In the genomic region with DNA sequence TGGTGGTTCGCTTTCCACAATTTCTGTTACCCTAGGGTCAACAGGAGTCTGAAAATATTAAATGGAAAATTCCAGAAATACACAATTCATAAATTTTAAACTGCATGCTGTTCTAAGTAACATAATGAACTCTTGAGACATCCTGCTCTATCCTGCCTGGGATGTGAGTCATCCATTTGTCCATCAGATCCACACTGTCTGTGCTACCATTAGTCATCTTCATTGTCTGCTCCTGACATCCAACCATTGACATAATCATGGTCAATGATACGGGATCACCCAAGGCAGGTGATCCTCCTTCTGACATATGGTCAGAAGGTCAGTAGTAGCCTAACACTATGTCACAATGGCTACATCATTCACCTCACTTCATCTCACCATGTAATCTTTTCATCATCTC, we compare ENCODE assay signal across 17 cellular contexts.
A peak's percentile ranks its signal among the peaks of the same experiment; 100 is the strongest.
DNase-seq lines count a peak whose midpoint lies in the region; ATAC-seq and TF ChIP-seq lines count a peak whose summit lies in the region.
"Had no signal": no experiment of that assay in that cellular context is flagged by ENCODE, and none has a peak within 500 bp of the region (broad histone marks: within the 10 kb centered on the region; RNA-seq: fewer than 3 reads in every experiment).

No MANE protein-coding gene starts in this region.

- H3K4me3 Mint-ChIP-seq in neural crest cell: no peak overlapping the region
- H3K4me3 Mint-ChIP-seq: CD8-positive, alpha-beta memory T cell; dendritic cell treated with granulocyte-macrophage colony-stimulating factor and Interleukin-4, amounts not matched to agents 40 ng/mL and 50 ng/mL, for 4 days; IgD-negative memory B cell; stimulated activated naive CD8-positive, alpha-beta T cell treated with anti-CD3 and anti-CD28 coated beads, Interleukin-15, amount 100 ng/mL, for 72 hours had no signal

- H3K9me3 ChIP-seq in lower lobe of right lung: no peaks in the 10 kb centered on the region
- H3K9me3 ChIP-seq: esophagus squamous epithelium, SJSA1 had no signal

- peaks cover 6% of the 10 kb centered on the region for H3K9me3 Mint-ChIP-seq in neural crest cell

- no peak for ATAC-seq in GM21526 (IDR thresholded peaks at IDR 0.05; ENCODE audit: low FRiP score, unreplicated experiment)
- no peak for ATAC-seq in HG02973 (IDR thresholded peaks at IDR 0.05; ENCODE audit: unreplicated experiment)
- no peak for ATAC-seq in lower lobe of right lung
- ATAC-seq: stimulated activated naive CD8-positive, alpha-beta T cell treated with anti-CD3 and anti-CD28 coated beads, Interleukin-15, amount 100 ng/mL, for 72 hours had no signal

- no peaks in the 10 kb centered on the region for H3K4me1 ChIP-seq in lower lobe of right lung
- H3K4me1 ChIP-seq: esophagus squamous epithelium, SJSA1 had no signal

- no peak for TF ChIP-seq CTCF in neural crest cell (conservative IDR thresholded peaks at IDR 0.05)
- TF ChIP-seq CTCF in lower lobe of right lung (IDR thresholded peaks at IDR 0.05): no peak

- no peaks in the 10 kb centered on the region for H3K27me3 ChIP-seq in lower lobe of right lung (ENCODE audit: low read depth)

- intact Hi-C loops in lower lobe of right lung (cut with DNase I): no loop called here

- H3K27me3 Mint-ChIP-seq in neural crest cell (ENCODE audit: low read depth): peaks cover 12% of the 10 kb centered on the region
- H3K27me3 Mint-ChIP-seq: dendritic cell treated with granulocyte-macrophage colony-stimulating factor and Interleukin-4, amounts not matched to agents 40 ng/mL and 50 ng/mL, for 4 days; IgD-negative memory B cell had no signal

- peak; percentile 74 for DNase-seq in DMS53 treated with DMSO at 0.1 percent for 48 hours (lab: John Stamatoyannopoulos, UW; ENCODE audit: unreplicated experiment)
- peak; percentile 79 for DNase-seq in epithelial cell of prostate (ENCODE audit: low read depth, low spot score)
- no peak for DNase-seq in neural crest cell (ENCODE audit: low read depth, low spot score)
- DNase-seq in NK-92 treated with Interleukin-12 subunit alpha and Interleukin-12 subunit beta, amount 100 ng/mL, for 24 hours (lab: John Stamatoyannopoulos, UW): no peak
- DNase-seq in lower lobe of right lung: no peak
- DNase-seq: CD8-positive, alpha-beta memory T cell; esophagus squamous epithelium; islet precursor cell; NCI-H2081; NCI-H510A treated with DMSO at 0.1 percent for 48 hours; stimulated activated naive CD8-positive, alpha-beta T cell treated with anti-CD3 and anti-CD28 coated beads, Interleukin-15, amount 100 ng/mL, for 72 hours had no signal

- H3K27ac ChIP-seq in epithelial cell of prostate (peak overlapping the region; percentile 36), lower lobe of right lung (no peak overlapping the region)
- H3K27ac ChIP-seq: esophagus squamous epithelium, SJSA1 had no signal

- H3K36me3 ChIP-seq in lower lobe of right lung: no peaks in the 10 kb centered on the region
- H3K36me3 ChIP-seq: esophagus squamous epithelium, SJSA1 had no signal

- no peak overlapping the region for H3K4me3 ChIP-seq in lower lobe of right lung
- H3K4me3 ChIP-seq: esophagus squamous epithelium, SJSA1 had no signal

- H3K36me3 Mint-ChIP-seq in neural crest cell (ENCODE audit: low read depth): peaks cover 2% of the 10 kb centered on the region
- H3K36me3 Mint-ChIP-seq: CD8-positive, alpha-beta memory T cell had no signal

- no peaks in the 10 kb centered on the region for H3K4me1 Mint-ChIP-seq in neural crest cell
- H3K4me1 Mint-ChIP-seq: CD8-positive, alpha-beta memory T cell; IgD-negative memory B cell; stimulated activated naive CD8-positive, alpha-beta T cell treated with anti-CD3 and anti-CD28 coated beads, Interleukin-15, amount 100 ng/mL, for 72 hours had no signal

- H3K27ac Mint-ChIP-seq in neural crest cell (ENCODE audit: unreplicated experiment): peak overlapping the region; percentile 3
- H3K27ac Mint-ChIP-seq: CD8-positive, alpha-beta memory T cell; dendritic cell treated with granulocyte-macrophage colony-stimulating factor and Interleukin-4, amounts not matched to agents 40 ng/mL and 50 ng/mL, for 4 days; IgD-negative memory B cell; stimulated activated naive CD8-positive, alpha-beta T cell treated with anti-CD3 and anti-CD28 coated beads, Interleukin-15, amount 100 ng/mL, for 72 hours had no signal

TF ChIP-seq in PFSK-1, 5 proteins besides CTCF, POLR2A, EP300 and RAD21:
- TF ChIP-seq, protein P1, sequence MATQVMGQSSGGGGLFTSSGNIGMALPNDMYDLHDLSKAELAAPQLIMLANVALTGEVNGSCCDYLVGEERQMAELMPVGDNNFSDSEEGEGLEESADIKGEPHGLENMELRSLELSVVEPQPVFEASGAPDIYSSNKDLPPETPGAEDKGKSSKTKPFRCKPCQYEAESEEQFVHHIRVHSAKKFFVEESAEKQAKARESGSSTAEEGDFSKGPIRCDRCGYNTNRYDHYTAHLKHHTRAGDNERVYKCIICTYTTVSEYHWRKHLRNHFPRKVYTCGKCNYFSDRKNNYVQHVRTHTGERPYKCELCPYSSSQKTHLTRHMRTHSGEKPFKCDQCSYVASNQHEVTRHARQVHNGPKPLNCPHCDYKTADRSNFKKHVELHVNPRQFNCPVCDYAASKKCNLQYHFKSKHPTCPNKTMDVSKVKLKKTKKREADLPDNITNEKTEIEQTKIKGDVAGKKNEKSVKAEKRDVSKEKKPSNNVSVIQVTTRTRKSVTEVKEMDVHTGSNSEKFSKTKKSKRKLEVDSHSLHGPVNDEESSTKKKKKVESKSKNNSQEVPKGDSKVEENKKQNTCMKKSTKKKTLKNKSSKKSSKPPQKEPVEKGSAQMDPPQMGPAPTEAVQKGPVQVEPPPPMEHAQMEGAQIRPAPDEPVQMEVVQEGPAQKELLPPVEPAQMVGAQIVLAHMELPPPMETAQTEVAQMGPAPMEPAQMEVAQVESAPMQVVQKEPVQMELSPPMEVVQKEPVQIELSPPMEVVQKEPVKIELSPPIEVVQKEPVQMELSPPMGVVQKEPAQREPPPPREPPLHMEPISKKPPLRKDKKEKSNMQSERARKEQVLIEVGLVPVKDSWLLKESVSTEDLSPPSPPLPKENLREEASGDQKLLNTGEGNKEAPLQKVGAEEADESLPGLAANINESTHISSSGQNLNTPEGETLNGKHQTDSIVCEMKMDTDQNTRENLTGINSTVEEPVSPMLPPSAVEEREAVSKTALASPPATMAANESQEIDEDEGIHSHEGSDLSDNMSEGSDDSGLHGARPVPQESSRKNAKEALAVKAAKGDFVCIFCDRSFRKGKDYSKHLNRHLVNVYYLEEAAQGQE (IDR thresholded peaks at IDR 0.05; ENCODE audit: insufficient read depth in 1 of 2, low read depth in 2 of 2, low read length in 2 of 2): peak in 1 of 2 experiments; percentile 45; a peak in 2 of 4 replicates
- TF ChIP-seq POLR2AphosphoS5 (IDR thresholded peaks at IDR 0.05; ENCODE audit: low read depth, low read length) (no peak), TAF1 (IDR thresholded peaks at IDR 0.05; ENCODE audit: borderline replicate concordance, insufficient read depth, low read length) (no peak), FOXP2 (optimal IDR thresholded peaks at IDR 0.05; ENCODE audit: borderline replicate concordance, extremely low read depth, extremely low read length, insufficient read depth) (no peak), SIN3A (IDR thresholded peaks at IDR 0.05; ENCODE audit: borderline replicate concordance, insufficient read depth, low read length) (0 out of 2 replicates have a peak, but pooled peaks have one; percentile 22)

Comparison
In these comparisons a context has a peak if more than half of its experiments do, and no peak if none do; other contexts are left out.
1. DNase-seq: peak in DMS53 treated with DMSO at 0.1 percent for 48 hours (single experiment) and epithelial cell of prostate (single experiment); none in neural crest cell (single experiment), NK-92 treated with Interleukin-12 subunit alpha and Interleukin-12 subunit beta, amount 100 ng/mL, for 24 hours (single experiment) and lower lobe of right lung (single experiment).